In genomic region chr11:93655047-93655446, GRCh38 we compare ENCODE assay signal across 1 cellular context.
TF ChIP-seq lines count a peak whose summit lies in the region.

No MANE protein-coding gene starts in this region.

TF ChIP-seq in SK-N-SH, 30 proteins besides CTCF, POLR2A, EP300 and RAD21 (continued from another document):
- TF ChIP-seq FOSL2 (IDR thresholded peaks at IDR 0.05; ENCODE audit: borderline replicate concordance, low read depth): no peak
- TF ChIP-seq, protein P1, sequence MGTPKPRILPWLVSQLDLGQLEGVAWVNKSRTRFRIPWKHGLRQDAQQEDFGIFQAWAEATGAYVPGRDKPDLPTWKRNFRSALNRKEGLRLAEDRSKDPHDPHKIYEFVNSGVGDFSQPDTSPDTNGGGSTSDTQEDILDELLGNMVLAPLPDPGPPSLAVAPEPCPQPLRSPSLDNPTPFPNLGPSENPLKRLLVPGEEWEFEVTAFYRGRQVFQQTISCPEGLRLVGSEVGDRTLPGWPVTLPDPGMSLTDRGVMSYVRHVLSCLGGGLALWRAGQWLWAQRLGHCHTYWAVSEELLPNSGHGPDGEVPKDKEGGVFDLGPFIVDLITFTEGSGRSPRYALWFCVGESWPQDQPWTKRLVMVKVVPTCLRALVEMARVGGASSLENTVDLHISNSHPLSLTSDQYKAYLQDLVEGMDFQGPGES (IDR thresholded peaks at IDR 0.05; ENCODE audit: low read depth, low read length): no peak
- no peak for TF ChIP-seq FOXM1 (IDR thresholded peaks at IDR 0.05; ENCODE audit: low read depth)
- no peak for TF ChIP-seq RFX5 (IDR thresholded peaks at IDR 0.05; ENCODE audit: low read length)
- TF ChIP-seq CHD2 (IDR thresholded peaks at IDR 0.05; ENCODE audit: low read length, partially characterized antibody): no peak
TF ChIP-seq in SK-N-SH: peak in this region for 0.
